In the genomic region with DNA sequence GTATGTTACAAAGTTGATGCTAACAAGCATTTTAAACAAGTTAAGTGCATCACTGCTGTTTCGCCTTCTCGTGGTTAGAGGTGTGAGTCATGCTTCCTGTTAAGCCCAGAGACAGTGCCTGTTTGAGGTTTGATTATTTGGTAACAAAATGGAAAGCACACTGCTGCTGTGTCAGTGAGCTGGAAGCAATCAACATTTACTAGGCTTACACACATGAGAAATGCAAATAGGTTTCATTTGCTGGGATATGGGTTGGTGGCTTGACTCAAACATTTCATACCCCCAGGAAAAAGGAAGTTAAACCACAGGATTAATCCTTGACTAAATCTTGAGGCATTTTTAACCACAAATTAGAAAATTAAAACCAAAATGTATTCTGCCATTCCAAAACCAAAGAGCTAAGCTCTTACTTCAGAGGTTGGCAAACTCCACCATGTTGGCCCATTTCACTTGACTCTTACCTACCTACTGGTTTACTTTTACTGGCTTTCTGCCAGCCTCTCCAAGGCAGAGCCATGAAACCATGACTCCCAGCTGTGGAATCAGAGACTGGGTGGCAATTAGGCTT, we compare ENCODE assay signal across 8 cellular contexts.
DNase-seq lines count a peak whose midpoint lies in the region; ATAC-seq and TF ChIP-seq lines count a peak whose summit lies in the region.

No MANE protein-coding gene starts in this region.

- no peaks in the 10 kb centered on the region for H3K36me3 ChIP-seq in BLaER1 treated with 17β-estradiol and CSF1 and Interleukin-3, amounts not matched to agents 10 nM and 100 nM
- no peaks in the 10 kb centered on the region for H3K36me3 ChIP-seq in vagina

- no peak for TF ChIP-seq CTCF in vagina (IDR thresholded peaks at IDR 0.05)

- peaks cover 18 to 38% (median 21%) of the 10 kb centered on the region in 10 experiments for H3K4me1 ChIP-seq in BLaER1 treated with 17β-estradiol and CSF1 and Interleukin-3, amounts not matched to agents 10 nM and 100 nM
- H3K4me1 ChIP-seq in vagina, result no peaks in the 10 kb centered on the region

- ATAC-seq in GM19395 (IDR thresholded peaks at IDR 0.05; ENCODE audit: unreplicated experiment) (peak; percentile 96), HG03565 (IDR thresholded peaks at IDR 0.05; ENCODE audit: unreplicated experiment) (peak; percentile 99)
- ATAC-seq in stimulated activated naive CD8-positive, alpha-beta T cell treated with anti-CD3 and anti-CD28 coated beads, Interleukin-15, amount 100 ng/mL, for 72 hours, result peak; percentile 95

- peak overlapping the region in 1 of 2 donors; percentile 14 for H3K4me3 Mint-ChIP-seq in stimulated activated naive CD8-positive, alpha-beta T cell treated with anti-CD3 and anti-CD28 coated beads, Interleukin-15, amount 100 ng/mL, for 72 hours

- H3K9ac ChIP-seq in BLaER1 treated with 17β-estradiol and CSF1 and Interleukin-3, amounts not matched to agents 10 nM and 100 nM, result peak overlapping the region in 2 of 11 experiments; percentile 4 to 22; a peak in 1 of 22 replicates

- H3K27me3 Mint-ChIP-seq in stimulated activated naive CD8-positive, alpha-beta T cell treated with anti-CD3 and anti-CD28 coated beads, Interleukin-15, amount 100 ng/mL, for 72 hours, result no peaks in the 10 kb centered on the region

- H3K27ac Mint-ChIP-seq in stimulated activated naive CD8-positive, alpha-beta T cell treated with anti-CD3 and anti-CD28 coated beads, Interleukin-15, amount 100 ng/mL, for 72 hours, result no peak overlapping the region

- H3K4me3 ChIP-seq in BLaER1 treated with 17β-estradiol and CSF1 and Interleukin-3, amounts not matched to agents 10 nM and 100 nM, result no peak overlapping the region
- H3K4me3 ChIP-seq in vagina, result no peak overlapping the region

- H3K9me3 Mint-ChIP-seq in stimulated activated naive CD8-positive, alpha-beta T cell treated with anti-CD3 and anti-CD28 coated beads, Interleukin-15, amount 100 ng/mL, for 72 hours, result no peaks in the 10 kb centered on the region

- no peak for TF ChIP-seq POLR2A in vagina (IDR thresholded peaks at IDR 0.05)

- H3K4me2 ChIP-seq in BLaER1 treated with 17β-estradiol and CSF1 and Interleukin-3, amounts not matched to agents 10 nM and 100 nM, result peak overlapping the region; percentile 33 to 81 (median 63)

- no peaks in the 10 kb centered on the region for H3K9me3 ChIP-seq in BLaER1 treated with 17β-estradiol and CSF1 and Interleukin-3, amounts not matched to agents 10 nM and 100 nM (replicated peaks in 1 of 11)
- no peaks in the 10 kb centered on the region for H3K9me3 ChIP-seq in vagina

- intact Hi-C loops in vagina (cut with DNase I), result no loop called here

- DNase-seq in RPMI7951 (ENCODE audit: low read depth) (peak; percentile 100), kidney glomerular epithelial cell (lab: John Stamatoyannopoulos, UW) (peak; percentile 72), vagina (ENCODE audit: extremely low spot score in 2 of 2) (no peak)
- peak; percentile 38 for DNase-seq in activated effector memory CD4-positive, alpha-beta T cell treated with Interleukin-2 at 50 U/mL for 16 hours
- peak; percentile 19 to 30 for DNase-seq in stimulated activated naive CD8-positive, alpha-beta T cell treated with anti-CD3 and anti-CD28 coated beads, Interleukin-15, amount 100 ng/mL, for 72 hours

- H4K20me1 ChIP-seq in BLaER1 treated with 17β-estradiol and CSF1 and Interleukin-3, amounts not matched to agents 10 nM and 100 nM, result peaks cover 0 to 26% (median 0%) of the 10 kb centered on the region in 11 experiments; a peak in 2 of 22 replicates

- peaks cover 0 to 91% (median 0%) of the 10 kb centered on the region in 11 experiments; a peak in 10 of 22 replicates for H3K27me3 ChIP-seq in BLaER1 treated with 17β-estradiol and CSF1 and Interleukin-3, amounts not matched to agents 10 nM and 100 nM
- H3K27me3 ChIP-seq in vagina, result no peaks in the 10 kb centered on the region

- peak overlapping the region in 9 of 11 experiments; percentile 13 to 76 (median 60); a peak in 17 of 22 replicates for H3K27ac ChIP-seq in BLaER1 treated with 17β-estradiol and CSF1 and Interleukin-3, amounts not matched to agents 10 nM and 100 nM
- no peak overlapping the region for H3K27ac ChIP-seq in vagina

- H3K4me1 Mint-ChIP-seq in stimulated activated naive CD8-positive, alpha-beta T cell treated with anti-CD3 and anti-CD28 coated beads, Interleukin-15, amount 100 ng/mL, for 72 hours, result peaks cover 18% of the 10 kb centered on the region

Comparison
In these comparisons a context has a peak if more than half of its experiments do, and no peak if none do; other contexts are left out.
1. DNase-seq: peak in RPMI7951 (single experiment), activated effector memory CD4-positive, alpha-beta T cell treated with Interleukin-2 at 50 U/mL for 16 hours (single experiment), kidney glomerular epithelial cell (single experiment) and stimulated activated naive CD8-positive, alpha-beta T cell treated with anti-CD3 and anti-CD28 coated beads, Interleukin-15, amount 100 ng/mL, for 72 hours (2 of 2); none in vagina (0 of 2).
2. Peak in every context shown above with its lines, with median percentiles within 50 percentile points of each other: ATAC-seq.